2 cellular contexts compared by ENCODE assay signal in the genomic region with DNA sequence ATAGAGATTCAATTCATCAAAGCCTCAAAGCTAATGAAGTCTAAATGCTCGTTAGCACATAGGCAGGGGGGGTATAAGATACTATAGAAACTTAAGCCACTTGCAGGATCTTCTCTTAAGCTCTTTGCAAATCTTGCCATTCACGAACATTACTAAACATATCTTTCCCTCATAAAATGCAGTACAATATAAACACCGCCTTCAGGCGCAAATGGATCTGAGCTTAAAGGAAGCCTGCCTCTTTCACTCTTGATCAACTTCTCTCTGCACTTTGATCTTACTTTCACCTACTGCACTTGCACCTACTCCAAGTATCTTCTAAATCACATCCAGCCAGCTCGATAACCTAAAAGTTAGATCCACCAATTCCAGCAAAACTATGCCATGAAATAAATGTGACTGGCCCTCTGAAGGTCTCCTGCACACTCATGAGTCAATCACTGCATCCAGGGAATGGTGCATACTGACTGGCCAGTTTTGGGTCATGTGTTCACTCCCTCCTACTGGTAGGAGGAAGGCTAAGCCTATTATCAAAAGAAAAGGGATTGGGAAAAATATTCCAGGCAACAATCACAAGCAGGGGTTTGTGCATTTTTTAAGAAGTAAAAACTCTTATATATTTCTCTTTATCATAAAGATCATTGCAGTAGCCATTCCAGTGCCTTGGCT.
TF ChIP-seq lines count a peak whose summit lies in the region.

No MANE protein-coding gene starts in this region.

TF ChIP-seq in SK-N-SH, 30 proteins besides CTCF, POLR2A, EP300 and RAD21 (continued from another document):
- TF ChIP-seq, protein P1, sequence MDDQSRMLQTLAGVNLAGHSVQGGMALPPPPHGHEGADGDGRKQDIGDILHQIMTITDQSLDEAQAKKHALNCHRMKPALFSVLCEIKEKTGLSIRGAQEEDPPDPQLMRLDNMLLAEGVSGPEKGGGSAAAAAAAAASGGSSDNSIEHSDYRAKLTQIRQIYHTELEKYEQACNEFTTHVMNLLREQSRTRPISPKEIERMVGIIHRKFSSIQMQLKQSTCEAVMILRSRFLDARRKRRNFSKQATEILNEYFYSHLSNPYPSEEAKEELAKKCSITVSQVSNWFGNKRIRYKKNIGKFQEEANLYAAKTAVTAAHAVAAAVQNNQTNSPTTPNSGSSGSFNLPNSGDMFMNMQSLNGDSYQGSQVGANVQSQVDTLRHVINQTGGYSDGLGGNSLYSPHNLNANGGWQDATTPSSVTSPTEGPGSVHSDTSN (IDR thresholded peaks at IDR 0.05): no peak
- TF ChIP-seq MXI1 (IDR thresholded peaks at IDR 0.05; ENCODE audit: low read depth, low read length) (no peak), RFX5 (IDR thresholded peaks at IDR 0.05; ENCODE audit: low read length) (no peak), JUND (IDR thresholded peaks at IDR 0.05) (no peak), FOXM1 (IDR thresholded peaks at IDR 0.05; ENCODE audit: low read depth) (no peak), POLR2AphosphoS5 (IDR thresholded peaks at IDR 0.05; ENCODE audit: low read depth, low read length) (no peak), SMC3 (IDR thresholded peaks at IDR 0.05; ENCODE audit: low read depth, low read length) (no peak)
TF ChIP-seq in SK-N-SH: peak in this region for 0.

TF ChIP-seq in SK-N-SH treated with all-trans-retinoic acid at 6 μM for 48 hours, 23 proteins besides CTCF, POLR2A, EP300 and RAD21 (continued from another document):
- TF ChIP-seq, protein P2, sequence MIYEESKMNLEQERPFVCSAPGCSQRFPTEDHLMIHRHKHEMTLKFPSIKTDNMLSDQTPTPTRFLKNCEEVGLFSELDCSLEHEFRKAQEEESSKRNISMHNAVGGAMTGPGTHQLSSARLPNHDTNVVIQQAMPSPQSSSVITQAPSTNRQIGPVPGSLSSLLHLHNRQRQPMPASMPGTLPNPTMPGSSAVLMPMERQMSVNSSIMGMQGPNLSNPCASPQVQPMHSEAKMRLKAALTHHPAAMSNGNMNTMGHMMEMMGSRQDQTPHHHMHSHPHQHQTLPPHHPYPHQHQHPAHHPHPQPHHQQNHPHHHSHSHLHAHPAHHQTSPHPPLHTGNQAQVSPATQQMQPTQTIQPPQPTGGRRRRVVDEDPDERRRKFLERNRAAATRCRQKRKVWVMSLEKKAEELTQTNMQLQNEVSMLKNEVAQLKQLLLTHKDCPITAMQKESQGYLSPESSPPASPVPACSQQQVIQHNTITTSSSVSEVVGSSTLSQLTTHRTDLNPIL (CRISPR knock-in tag; IDR thresholded peaks at IDR 0.05; ENCODE audit: low read depth): no peak
